Comparison of ENCODE assay signal across 25 cellular contexts in the genomic region with DNA sequence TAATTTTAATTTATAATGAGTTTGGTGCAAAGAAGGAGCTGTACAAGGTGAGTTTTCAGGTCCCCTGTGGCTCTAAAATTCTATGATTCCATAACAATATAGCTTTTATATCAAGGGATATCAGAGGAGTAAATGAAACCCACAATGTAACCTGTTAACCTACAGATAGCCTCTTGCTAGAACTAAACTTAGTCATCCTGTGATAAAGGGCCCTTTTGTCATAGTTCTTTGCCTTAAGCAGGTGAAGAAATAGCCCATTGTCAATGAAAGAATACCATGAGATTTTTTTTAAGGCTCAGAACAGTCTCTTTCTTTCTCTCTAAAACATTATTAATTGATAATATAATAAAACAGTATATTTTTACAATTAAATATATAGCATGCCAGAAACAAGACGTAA.
"Had no signal": no experiment of that assay in that cellular context is flagged by ENCODE, and none has a peak within 500 bp of the region (broad histone marks: within the 10 kb centered on the region; RNA-seq: fewer than 3 reads in every experiment).

No MANE protein-coding gene starts in this region.

- H3K4me2 ChIP-seq: neural progenitor cell had no signal

- H3K36me3 ChIP-seq: gastrocnemius medialis, neural progenitor cell, right lobe of liver, suprapubic skin, transverse colon, upper lobe of right lung, uterus had no signal

- H3K4me3 ChIP-seq: coronary artery, gastrocnemius medialis, lung, mucosa of descending colon, neural progenitor cell, right lobe of liver, suprapubic skin, transverse colon, upper lobe of right lung, uterus had no signal

- H3K4me1 ChIP-seq: parathyroid adenoma, upper lobe of right lung, uterus had no signal

- H3K9me3 Mint-ChIP-seq: neural progenitor cell; stimulated activated naive B cell treated with anti-CD40 and anti-IgM and Interleukin-4, amounts not matched to agents 10 μg/mL and 1 μg/mL and 100 μg/mL, for 72 hours; stimulated activated naive CD8-positive, alpha-beta T cell treated with anti-CD3 and anti-CD28 coated beads, Interleukin-15, Interleukin-2, amounts not matched to agents 100 ng/mL and 50 ng/mL, for 24 hours had no signal

- H3K4me3 Mint-ChIP-seq: mesothelial cell of epicardium; naive B cell; natural killer cell treated with Interleukin-12 subunit alpha and Interleukin-12 subunit beta and Interleukin-15 and Interleukin-18, amount 100 ng/mL, for 72 hours; neural progenitor cell; stimulated activated naive B cell treated with anti-CD40 and anti-IgM and Interleukin-4, amounts not matched to agents 10 μg/mL and 1 μg/mL and 100 μg/mL, for 72 hours; stimulated activated naive CD8-positive, alpha-beta T cell treated with anti-CD3 and anti-CD28 coated beads, Interleukin-15, Interleukin-2, amounts not matched to agents 100 ng/mL and 50 ng/mL, for 24 hours had no signal

- H3K27ac ChIP-seq: coronary artery, gastrocnemius medialis, neural progenitor cell, parathyroid adenoma, right lobe of liver, suprapubic skin, transverse colon, upper lobe of right lung, uterus had no signal

- FAIRE-seq: kidney had no signal

- H3K79me2 ChIP-seq: parathyroid adenoma had no signal

- DNase-seq: dermis blood vessel endothelial cell; effector memory CD4-positive, alpha-beta T cell; gastrocnemius medialis; head of caudate nucleus; kidney; mesenchymal stem cell; mucosa of descending colon; naive B cell; right lobe of liver; small intestine; stimulated activated CD4-positive, alpha-beta T cell treated with anti-CD3 and anti-CD28 coated beads, Interleukin-15, amount 100 ng/mL, for 24 hours; stimulated activated CD4-positive, alpha-beta T cell treated with anti-CD3 and anti-CD28 coated beads, Interleukin-2, amount 100 ng/mL, for 48 hours; stimulated activated naive B cell treated with anti-CD40 and anti-IgM and Interleukin-4, amounts not matched to agents 10 μg/mL and 1 μg/mL and 100 μg/mL, for 72 hours; transverse colon; upper lobe of right lung; uterus had no signal

- H2AFZ ChIP-seq: neural progenitor cell, parathyroid adenoma had no signal

- H3K9me3 ChIP-seq: gastrocnemius medialis, mucosa of descending colon, right lobe of liver, suprapubic skin, transverse colon, upper lobe of right lung, uterus had no signal

- H3K27me3 Mint-ChIP-seq: naive B cell; natural killer cell treated with Interleukin-12 subunit alpha and Interleukin-12 subunit beta and Interleukin-15 and Interleukin-18, amount 100 ng/mL, for 72 hours; progenitor cell of endocrine pancreas; stimulated activated naive B cell treated with anti-CD40 and anti-IgM and Interleukin-4, amounts not matched to agents 10 μg/mL and 1 μg/mL and 100 μg/mL, for 72 hours; stimulated activated naive CD8-positive, alpha-beta T cell treated with anti-CD3 and anti-CD28 coated beads, Interleukin-15, Interleukin-2, amounts not matched to agents 100 ng/mL and 50 ng/mL, for 24 hours had no signal

- H3K27me3 ChIP-seq: gastrocnemius medialis, neural progenitor cell, right lobe of liver, suprapubic skin, transverse colon, upper lobe of right lung, uterus had no signal

- H3K36me3 Mint-ChIP-seq: naive B cell; natural killer cell treated with Interleukin-12 subunit alpha and Interleukin-12 subunit beta and Interleukin-15 and Interleukin-18, amount 100 ng/mL, for 72 hours; neural progenitor cell; stimulated activated naive B cell treated with anti-CD40 and anti-IgM and Interleukin-4, amounts not matched to agents 10 μg/mL and 1 μg/mL and 100 μg/mL, for 72 hours had no signal

- H3K4me1 Mint-ChIP-seq: naive B cell; stimulated activated naive B cell treated with anti-CD40 and anti-IgM and Interleukin-4, amounts not matched to agents 10 μg/mL and 1 μg/mL and 100 μg/mL, for 72 hours had no signal

- H3K27ac Mint-ChIP-seq: naive B cell; natural killer cell treated with Interleukin-12 subunit alpha and Interleukin-12 subunit beta and Interleukin-15 and Interleukin-18, amount 100 ng/mL, for 72 hours; neural progenitor cell; stimulated activated naive B cell treated with anti-CD40 and anti-IgM and Interleukin-4, amounts not matched to agents 10 μg/mL and 1 μg/mL and 100 μg/mL, for 72 hours; stimulated activated naive CD8-positive, alpha-beta T cell treated with anti-CD3 and anti-CD28 coated beads, Interleukin-15, Interleukin-2, amounts not matched to agents 100 ng/mL and 50 ng/mL, for 24 hours had no signal

- H3K9ac ChIP-seq: neural progenitor cell, parathyroid adenoma had no signal
